Comparison of ENCODE assay signal across 13 cellular contexts in the genomic region with DNA sequence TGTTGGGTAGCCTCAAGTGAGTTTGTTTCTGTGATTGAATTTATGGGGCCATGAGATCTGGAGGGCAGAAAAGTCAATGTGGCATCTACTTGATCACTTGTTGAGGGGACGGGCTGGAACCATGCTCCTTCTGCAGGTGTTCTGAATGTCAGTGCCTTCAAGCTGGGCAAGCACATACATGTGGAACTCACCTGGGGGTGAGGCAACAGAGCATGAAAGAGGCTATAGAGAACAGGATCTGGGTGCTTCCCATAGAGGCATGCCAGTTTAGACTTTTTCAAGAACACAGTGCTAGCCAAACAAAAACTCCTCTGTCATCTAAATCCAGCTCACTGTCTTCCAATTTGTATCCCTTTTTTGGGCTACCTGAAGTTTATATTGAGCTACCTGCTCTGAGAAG.
A peak's percentile ranks its signal among the peaks of the same experiment; 100 is the strongest.
DNase-seq lines count a peak whose midpoint lies in the region; ATAC-seq and TF ChIP-seq lines count a peak whose summit lies in the region.
"Had no signal": no experiment of that assay in that cellular context is flagged by ENCODE, and none has a peak within 500 bp of the region (broad histone marks: within the 10 kb centered on the region; RNA-seq: fewer than 3 reads in every experiment).

No MANE protein-coding gene starts in this region.

- H3K27ac ChIP-seq in foreskin keratinocyte: no peak overlapping the region
- H3K27ac ChIP-seq: GM23248 had no signal

- no peaks in the 10 kb centered on the region for H3K27me3 ChIP-seq in foreskin keratinocyte

- no peak overlapping the region for H3K4me3 ChIP-seq in foreskin fibroblast (ENCODE audit: low read depth in 1 of 2, low read length in 2 of 2)
- H3K4me3 ChIP-seq: GM12878, GM23248 had no signal

- H3K4me1 ChIP-seq in foreskin keratinocyte: peaks cover 8% of the 10 kb centered on the region

- TF ChIP-seq CTCF in foreskin keratinocyte (conservative IDR thresholded peaks at IDR 0.05) (no peak), foreskin fibroblast (IDR thresholded peaks at IDR 0.05; ENCODE audit: low read depth, low read length) (no peak)

- ATAC-seq in foreskin keratinocyte (peak; percentile 87), GM18873 (IDR thresholded peaks at IDR 0.05; ENCODE audit: low FRiP score, unreplicated experiment) (no peak)
- ATAC-seq: GM12878, HCT116 had no signal

- peak; percentile 19 for DNase-seq in COLO668 (lab: John Stamatoyannopoulos, UW; ENCODE audit: unreplicated experiment)
- DNase-seq in NCI-H146 treated with DMSO at 0.1 percent for 48 hours (lab: John Stamatoyannopoulos, UW; ENCODE audit: unreplicated experiment): peak; percentile 3
- peak; percentile 81 for DNase-seq in NCI-H69 (lab: John Stamatoyannopoulos, UW)
- peak; percentile 59 to 79 for DNase-seq in foreskin keratinocyte
- no peak for DNase-seq in foreskin fibroblast
- DNase-seq in central memory CD4-positive, alpha-beta T cell: no peak
- DNase-seq: C1 segment of cervical spinal cord; CD4-positive, alpha-beta T cell; DMS79; GM23248 had no signal

Comparison
In these comparisons a context has a peak if more than half of its experiments do, and no peak if none do; other contexts are left out.
1. DNase-seq: peak in COLO668 (single experiment), NCI-H146 treated with DMSO at 0.1 percent for 48 hours (single experiment), NCI-H69 (single experiment) and foreskin keratinocyte (2 of 2); none in foreskin fibroblast (0 of 2) and central memory CD4-positive, alpha-beta T cell (single experiment).